Comparison of ENCODE assay signal across 1 cellular context in the genomic region with DNA sequence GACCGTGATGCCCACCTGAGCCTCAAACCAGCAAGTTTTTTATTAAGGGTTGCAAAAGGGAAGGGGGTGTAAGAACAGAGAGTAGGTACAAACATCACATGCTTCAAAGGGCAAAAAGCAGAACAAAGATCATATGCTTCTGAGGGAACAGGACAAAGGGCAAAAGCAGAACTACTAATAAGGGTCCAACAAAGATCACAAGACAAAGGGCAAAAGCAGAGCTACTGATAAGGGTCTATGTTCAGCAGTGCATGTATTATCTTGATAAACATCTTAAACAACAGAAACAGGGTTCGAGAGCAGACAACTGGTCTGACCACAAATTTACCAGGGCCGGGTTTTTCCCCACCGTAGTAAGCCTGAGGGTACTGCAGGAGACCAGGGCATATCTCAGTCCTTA.
TF ChIP-seq lines count a peak whose summit lies in the region.
"Not testable (repeated sequence)": the region's sequence is repeated elsewhere in the genome, so short reads cannot be mapped to it uniquely, and the experiment has no call there.

No MANE protein-coding gene starts in this region.

TF ChIP-seq in HepG2, 621 proteins besides CTCF, POLR2A, EP300 and RAD21:
- TF ChIP-seq SOX13 (IDR thresholded peaks at IDR 0.05) (0 out of 2 replicates have a peak, but pooled peaks have one; percentile 19), SOX13 (CRISPR knock-in tag; conservative IDR thresholded peaks at IDR 0.05 in 1 of 2, IDR thresholded peaks at IDR 0.05 in 1 of 2) (peak in 1 of 2 experiments; percentile 37; a peak in 1 of 4 replicates), NCOR1 (IDR thresholded peaks at IDR 0.05; ENCODE audit: borderline replicate concordance, low read length) (peak; percentile 27; the same call in 1 of the 2 replicates), HNF4A (CRISPR knock-in tag; IDR thresholded peaks at IDR 0.05) (peak; percentile 59), HNF4G (IDR thresholded peaks at IDR 0.05; ENCODE audit: borderline replicate concordance, low read depth, low read length) (0 out of 2 replicates have a peak, but pooled peaks have one; percentile 28)
- not testable (repeated sequence) for TF ChIP-seq HNF4G (CRISPR knock-in tag; IDR thresholded peaks at IDR 0.05; ENCODE audit: borderline replicate concordance, low read depth)
